1 cellular context compared by ENCODE assay signal in the genomic region with DNA sequence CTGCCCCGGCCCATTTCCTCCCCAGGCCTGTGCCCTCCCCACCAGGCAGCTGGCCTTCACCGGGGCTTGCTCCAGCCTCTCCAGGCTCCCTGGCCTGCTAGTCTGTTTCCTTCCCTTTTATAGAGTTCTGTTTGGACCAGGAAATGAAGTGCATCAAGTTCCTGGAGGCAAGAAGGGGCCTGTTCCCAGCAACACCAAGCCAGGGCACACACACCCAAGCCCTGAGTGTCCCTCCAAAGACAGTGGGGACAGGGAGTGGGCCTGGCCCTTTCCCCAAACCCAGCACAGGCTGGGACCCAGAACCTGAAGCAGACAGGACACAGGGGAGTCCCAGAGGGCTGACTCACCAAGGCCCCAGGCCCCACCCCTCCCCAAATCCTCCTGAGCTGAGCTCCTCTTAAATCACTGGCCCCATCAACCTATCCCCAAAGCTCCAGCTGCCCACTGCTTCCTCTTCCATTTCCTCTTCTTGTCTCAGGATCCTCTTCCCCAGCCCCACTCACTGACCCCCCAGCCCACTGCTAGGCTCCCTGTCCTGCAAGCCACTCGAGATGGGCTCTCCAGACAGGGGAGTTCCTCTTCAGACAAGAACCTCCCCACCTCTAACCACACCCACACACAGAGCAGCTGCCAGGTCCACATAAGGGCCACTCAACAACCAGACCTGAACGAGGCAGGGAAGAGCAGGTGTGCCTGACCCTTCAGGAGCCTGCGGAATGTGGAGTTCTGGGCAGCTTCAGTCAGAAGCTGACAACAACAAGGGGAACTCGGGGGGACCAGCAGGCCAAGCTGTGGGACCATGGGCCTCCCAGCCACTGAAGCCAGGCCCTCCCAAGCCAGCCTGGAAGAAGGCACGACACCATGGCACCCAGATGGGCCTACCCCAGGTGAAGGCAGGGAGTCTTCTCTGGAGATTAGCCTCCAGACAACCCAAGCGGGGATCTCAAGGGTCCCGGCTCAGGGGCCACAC.
TF ChIP-seq lines count a peak whose summit lies in the region.

No MANE protein-coding gene starts in this region.

TF ChIP-seq in GM23338, 12 proteins besides CTCF, POLR2A, EP300 and RAD21 (continued from another document):
- TF ChIP-seq, protein P1, sequence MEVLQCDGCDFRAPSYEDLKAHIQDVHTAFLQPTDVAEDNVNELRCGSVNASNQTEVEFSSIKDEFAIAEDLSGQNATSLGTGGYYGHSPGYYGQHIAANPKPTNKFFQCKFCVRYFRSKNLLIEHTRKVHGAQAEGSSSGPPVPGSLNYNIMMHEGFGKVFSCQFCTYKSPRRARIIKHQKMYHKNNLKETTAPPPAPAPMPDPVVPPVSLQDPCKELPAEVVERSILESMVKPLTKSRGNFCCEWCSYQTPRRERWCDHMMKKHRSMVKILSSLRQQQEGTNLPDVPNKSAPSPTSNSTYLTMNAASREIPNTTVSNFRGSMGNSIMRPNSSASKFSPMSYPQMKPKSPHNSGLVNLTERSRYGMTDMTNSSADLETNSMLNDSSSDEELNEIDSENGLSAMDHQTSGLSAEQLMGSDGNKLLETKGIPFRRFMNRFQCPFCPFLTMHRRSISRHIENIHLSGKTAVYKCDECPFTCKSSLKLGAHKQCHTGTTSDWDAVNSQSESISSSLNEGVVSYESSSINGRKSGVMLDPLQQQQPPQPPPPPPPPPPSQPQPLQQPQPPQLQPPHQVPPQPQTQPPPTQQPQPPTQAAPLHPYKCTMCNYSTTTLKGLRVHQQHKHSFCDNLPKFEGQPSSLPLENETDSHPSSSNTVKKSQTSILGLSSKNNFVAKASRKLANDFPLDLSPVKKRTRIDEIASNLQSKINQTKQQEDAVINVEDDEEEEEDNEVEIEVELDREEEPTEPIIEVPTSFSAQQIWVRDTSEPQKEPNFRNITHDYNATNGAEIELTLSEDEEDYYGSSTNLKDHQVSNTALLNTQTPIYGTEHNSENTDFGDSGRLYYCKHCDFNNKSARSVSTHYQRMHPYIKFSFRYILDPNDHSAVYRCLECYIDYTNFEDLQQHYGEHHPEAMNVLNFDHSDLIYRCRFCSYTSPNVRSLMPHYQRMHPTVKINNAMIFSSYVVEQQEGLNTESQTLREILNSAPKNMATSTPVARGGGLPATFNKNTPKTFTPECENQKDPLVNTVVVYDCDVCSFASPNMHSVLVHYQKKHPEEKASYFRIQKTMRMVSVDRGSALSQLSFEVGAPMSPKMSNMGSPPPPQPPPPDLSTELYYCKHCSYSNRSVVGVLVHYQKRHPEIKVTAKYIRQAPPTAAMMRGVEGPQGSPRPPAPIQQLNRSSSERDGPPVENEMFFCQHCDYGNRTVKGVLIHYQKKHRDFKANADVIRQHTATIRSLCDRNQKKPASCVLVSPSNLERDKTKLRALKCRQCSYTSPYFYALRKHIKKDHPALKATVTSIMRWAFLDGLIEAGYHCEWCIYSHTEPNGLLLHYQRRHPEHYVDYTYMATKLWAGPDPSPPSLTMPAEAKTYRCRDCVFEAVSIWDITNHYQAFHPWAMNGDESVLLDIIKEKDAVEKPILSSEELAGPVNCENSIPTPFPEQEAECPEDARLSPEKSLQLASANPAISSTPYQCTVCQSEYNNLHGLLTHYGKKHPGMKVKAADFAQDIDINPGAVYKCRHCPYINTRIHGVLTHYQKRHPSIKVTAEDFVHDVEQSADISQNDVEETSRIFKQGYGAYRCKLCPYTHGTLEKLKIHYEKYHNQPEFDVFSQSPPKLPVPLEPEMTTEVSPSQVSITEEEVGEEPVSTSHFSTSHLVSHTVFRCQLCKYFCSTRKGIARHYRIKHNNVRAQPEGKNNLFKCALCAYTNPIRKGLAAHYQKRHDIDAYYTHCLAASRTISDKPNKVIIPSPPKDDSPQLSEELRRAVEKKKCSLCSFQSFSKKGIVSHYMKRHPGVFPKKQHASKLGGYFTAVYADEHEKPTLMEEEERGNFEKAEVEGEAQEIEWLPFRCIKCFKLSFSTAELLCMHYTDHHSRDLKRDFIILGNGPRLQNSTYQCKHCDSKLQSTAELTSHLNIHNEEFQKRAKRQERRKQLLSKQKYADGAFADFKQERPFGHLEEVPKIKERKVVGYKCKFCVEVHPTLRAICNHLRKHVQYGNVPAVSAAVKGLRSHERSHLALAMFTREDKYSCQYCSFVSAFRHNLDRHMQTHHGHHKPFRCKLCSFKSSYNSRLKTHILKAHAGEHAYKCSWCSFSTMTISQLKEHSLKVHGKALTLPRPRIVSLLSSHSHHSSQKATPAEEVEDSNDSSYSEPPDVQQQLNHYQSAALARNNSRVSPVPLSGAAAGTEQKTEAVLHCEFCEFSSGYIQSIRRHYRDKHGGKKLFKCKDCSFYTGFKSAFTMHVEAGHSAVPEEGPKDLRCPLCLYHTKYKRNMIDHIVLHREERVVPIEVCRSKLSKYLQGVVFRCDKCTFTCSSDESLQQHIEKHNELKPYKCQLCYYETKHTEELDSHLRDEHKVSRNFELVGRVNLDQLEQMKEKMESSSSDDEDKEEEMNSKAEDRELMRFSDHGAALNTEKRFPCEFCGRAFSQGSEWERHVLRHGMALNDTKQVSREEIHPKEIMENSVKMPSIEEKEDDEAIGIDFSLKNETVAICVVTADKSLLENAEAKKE (CRISPR knock-in tag; IDR thresholded peaks at IDR 0.05): no peak
- TF ChIP-seq EZH2phosphoT487 (IDR thresholded peaks at IDR 0.05; ENCODE audit: unreplicated experiment) (no peak), NANOG (IDR thresholded peaks at IDR 0.05; ENCODE audit: borderline replicate concordance) (no peak), POLR2AphosphoS5 (IDR thresholded peaks at IDR 0.05; ENCODE audit: low read depth) (no peak)
- TF ChIP-seq, protein P2, sequence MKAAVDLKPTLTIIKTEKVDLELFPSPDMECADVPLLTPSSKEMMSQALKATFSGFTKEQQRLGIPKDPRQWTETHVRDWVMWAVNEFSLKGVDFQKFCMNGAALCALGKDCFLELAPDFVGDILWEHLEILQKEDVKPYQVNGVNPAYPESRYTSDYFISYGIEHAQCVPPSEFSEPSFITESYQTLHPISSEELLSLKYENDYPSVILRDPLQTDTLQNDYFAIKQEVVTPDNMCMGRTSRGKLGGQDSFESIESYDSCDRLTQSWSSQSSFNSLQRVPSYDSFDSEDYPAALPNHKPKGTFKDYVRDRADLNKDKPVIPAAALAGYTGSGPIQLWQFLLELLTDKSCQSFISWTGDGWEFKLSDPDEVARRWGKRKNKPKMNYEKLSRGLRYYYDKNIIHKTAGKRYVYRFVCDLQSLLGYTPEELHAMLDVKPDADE (IDR thresholded peaks at IDR 0.05): no peak
